In the genomic region with DNA sequence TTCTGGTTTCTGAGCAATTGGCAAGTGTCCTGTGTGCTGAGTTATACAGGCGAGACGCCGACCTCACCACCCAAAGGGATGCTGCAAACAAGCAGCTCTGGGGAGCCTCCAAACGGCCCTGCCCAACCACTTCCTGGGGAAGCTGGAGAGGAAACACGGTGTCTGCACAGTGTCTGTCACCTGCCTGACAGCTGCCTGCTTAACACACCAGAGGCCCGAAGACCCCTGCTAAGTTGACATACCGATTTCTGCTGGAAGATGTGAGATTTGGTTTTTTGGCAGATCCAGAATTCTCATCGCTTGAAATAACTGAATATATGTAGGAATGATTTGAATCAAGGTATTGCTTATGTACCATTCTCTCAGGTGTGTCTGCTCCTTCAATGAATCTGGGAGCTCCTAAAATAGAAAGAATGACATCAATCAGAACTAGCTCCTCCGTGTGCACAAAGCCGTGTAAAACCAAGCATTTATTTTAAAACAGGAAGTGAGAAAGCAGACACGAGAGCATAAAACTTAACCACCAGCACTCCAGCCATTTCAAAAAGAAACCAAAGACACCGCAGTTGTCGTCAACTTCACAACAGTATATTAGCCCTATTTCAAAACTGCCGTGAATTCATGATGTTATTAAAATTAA, we compare ENCODE assay signal across 9 cellular contexts. TPM values are rescaled to one million over a fixed set of nuclear protein-coding genes. Genes with fewer than 3 reads are reported as not detected.
DNase-seq lines count a peak whose midpoint lies in the region; ATAC-seq and TF ChIP-seq lines count a peak whose summit lies in the region.
"Had no signal": no experiment of that assay in that cellular context is flagged by ENCODE, and none has a peak within 500 bp of the region (broad histone marks: within the 10 kb centered on the region; RNA-seq: fewer than 3 reads in every experiment).

No MANE protein-coding gene starts in this region.

- H3K4me1 Mint-ChIP-seq in activated T-cell treated with anti-CD3 and anti-CD28 coated beads, Interleukin-2, amount 50 U/mL, for 72 hours (ENCODE audit: low read depth) = peaks cover 51% of the 10 kb centered on the region

- H3K79me2 ChIP-seq in OCI-LY1 (ENCODE audit: insufficient read depth, low read length) = no peaks in the 10 kb centered on the region

- peak overlapping the region; percentile 55 for H3K27ac Mint-ChIP-seq in activated T-cell treated with anti-CD3 and anti-CD28 coated beads, Interleukin-2, amount 50 U/mL, for 72 hours

- intact Hi-C loops in left cardiac atrium (cut with DNase I) = no loop called here

- no peak for TF ChIP-seq POLR2A in erythroblast (IDR thresholded peaks at IDR 0.05; ENCODE audit: low read length)

- peak overlapping the region; percentile 64 to 89 for H3K4me3 Mint-ChIP-seq in activated T-cell treated with anti-CD3 and anti-CD28 coated beads, Interleukin-2, amount 50 U/mL, for 72 hours

- H3K9me3 Mint-ChIP-seq in activated T-cell treated with anti-CD3 and anti-CD28 coated beads, Interleukin-2, amount 50 U/mL, for 72 hours = no peaks in the 10 kb centered on the region

- peaks cover 6% of the 10 kb centered on the region for H3K27me3 Mint-ChIP-seq in activated T-cell treated with anti-CD3 and anti-CD28 coated beads, Interleukin-2, amount 50 U/mL, for 72 hours (ENCODE audit: low read depth)

- peak; percentile 77 to 78 for DNase-seq in activated T-cell treated with anti-CD3 and anti-CD28 coated beads, Interleukin-2, amount 50 U/mL, for 72 hours
- DNase-seq in left cardiac atrium = peak; percentile 59
- peak; percentile 41 to 53 for DNase-seq in stimulated activated CD4-positive, alpha-beta T cell treated with anti-CD3 and anti-CD28 coated beads, Interleukin-4, amount 100 ng/mL, for 48 hours (ENCODE audit: low read depth in 2 of 2)
- no peak for DNase-seq in erythroblast (lab: John Stamatoyannopoulos, UW)
- no peak for DNase-seq in NCI-H82 (lab: John Stamatoyannopoulos, UW)

- H3K9me3 ChIP-seq in OCI-LY1 (ENCODE audit: low read length) = no peaks in the 10 kb centered on the region
- H3K9me3 ChIP-seq: breast epithelium had no signal

- no peaks in the 10 kb centered on the region for H3F3A ChIP-seq in OCI-LY1 (ENCODE audit: insufficient read depth, low read length)

- no peak overlapping the region for H2AFZ ChIP-seq in OCI-LY1 (ENCODE audit: low read length)

- no peaks in the 10 kb centered on the region for H3K27me3 ChIP-seq in OCI-LY1 (ENCODE audit: insufficient read depth, low read length)
- H3K27me3 ChIP-seq: breast epithelium had no signal

- H4K20me1 ChIP-seq in OCI-LY1 (ENCODE audit: insufficient read depth, low read length) = no peaks in the 10 kb centered on the region

- TF ChIP-seq CTCF in OCI-LY1 (IDR thresholded peaks at IDR 0.05; ENCODE audit: low read length) = no peak

- H3K9me2 ChIP-seq in OCI-LY1 (ENCODE audit: low read depth, low read length) = no peaks in the 10 kb centered on the region

- H3K9ac ChIP-seq in OCI-LY1 (ENCODE audit: low read length) = no peak overlapping the region

- H3K36me3 ChIP-seq in OCI-LY1 (ENCODE audit: insufficient read depth, low read length) = no peaks in the 10 kb centered on the region
- H3K36me3 ChIP-seq: breast epithelium had no signal

- peak; percentile 50 for ATAC-seq in GM18508 (IDR thresholded peaks at IDR 0.05; ENCODE audit: insufficient read depth, unreplicated experiment)
- ATAC-seq in HG02840 (IDR thresholded peaks at IDR 0.05; ENCODE audit: low FRiP score, unreplicated experiment) = peak; percentile 82
- peak; percentile 92 to 93 for ATAC-seq in activated T-cell treated with anti-CD3 and anti-CD28 coated beads, Interleukin-2, amount 50 U/mL, for 72 hours (replicated peaks in 1 of 2)
- ATAC-seq in left cardiac atrium = peak; percentile 83 to 92

- peaks cover 27% of the 10 kb centered on the region for H3K4me1 ChIP-seq in OCI-LY1 (ENCODE audit: insufficient read depth, low read length, severe bottlenecking)
- H3K4me1 ChIP-seq: breast epithelium had no signal

- H3K4me3 ChIP-seq in OCI-LY1 (ENCODE audit: low read depth, low read length, poor library complexity, severe bottlenecking) = peak overlapping the region; percentile 46
- H3K4me3 ChIP-seq: breast epithelium had no signal

- peak overlapping the region; percentile 67 for H3K4me2 ChIP-seq in OCI-LY1 (ENCODE audit: low read length)

- peaks cover 0 to 1% of the 10 kb centered on the region in 2 donors for H3K36me3 Mint-ChIP-seq in activated T-cell treated with anti-CD3 and anti-CD28 coated beads, Interleukin-2, amount 50 U/mL, for 72 hours (ENCODE audit: insufficient read depth in 2 of 2)

- peak overlapping the region; percentile 53 for H3K27ac ChIP-seq in OCI-LY1 (ENCODE audit: low read depth, low read length, poor library complexity, severe bottlenecking)

RNA-seq across cellular contexts. Expression of a gene that starts 27.2 kb away (rescaled TPM):
- under 1 TPM in 1 of 2 donors, not detected in 1; 0.19 TPM for total RNA-seq in activated T-cell treated with anti-CD3 and anti-CD28 coated beads, Interleukin-2, amount 50 U/mL, for 72 hours
- total RNA-seq in left cardiac atrium = 10 to 100 TPM; 14.3 to 20.5 TPM

RNA-seq across cellular contexts. Expression of a gene that starts 41.1 kb away (rescaled TPM):
- total RNA-seq in activated T-cell treated with anti-CD3 and anti-CD28 coated beads, Interleukin-2, amount 50 U/mL, for 72 hours = not detected
- total RNA-seq in left cardiac atrium = not detected
- total RNA-seq: breast epithelium had no signal

Comparison
In these comparisons a context has a peak if more than half of its experiments do, and no peak if none do; other contexts are left out.
1. DNase-seq: peak in activated T-cell treated with anti-CD3 and anti-CD28 coated beads, Interleukin-2, amount 50 U/mL, for 72 hours (2 of 2), left cardiac atrium (single experiment) and stimulated activated CD4-positive, alpha-beta T cell treated with anti-CD3 and anti-CD28 coated beads, Interleukin-4, amount 100 ng/mL, for 48 hours (2 of 2); none in erythroblast (0 of 2) and NCI-H82 (single experiment).
2. RNA of a gene that starts 27.2 kb away (total RNA-seq): 14.3 to 20.5 TPM in left cardiac atrium; 0.19 TPM in activated T-cell treated with anti-CD3 and anti-CD28 coated beads, Interleukin-2, amount 50 U/mL, for 72 hours; every median in the first group is over 10 times any median in the second.
3. Peak in every context shown above with its lines, with median percentiles within 50 percentile points of each other: ATAC-seq.